Comparison of ENCODE assay signal across 1 cellular context in genomic region chr16:75593825-75594820, GRCh38.
TF ChIP-seq lines count a peak whose summit lies in the region.

No MANE protein-coding gene starts in this region.

TF ChIP-seq in HepG2, 621 proteins besides CTCF, POLR2A, EP300 and RAD21 (continues in another document):
- TF ChIP-seq ZNF260 (CRISPR knock-in tag; IDR thresholded peaks at IDR 0.05; ENCODE audit: borderline replicate concordance, low read depth) = no peak
- TF ChIP-seq ZNF382 (CRISPR knock-in tag; IDR thresholded peaks at IDR 0.05; ENCODE audit: borderline replicate concordance) = no peak
- TF ChIP-seq ZNF691 (CRISPR knock-in tag; IDR thresholded peaks at IDR 0.05; ENCODE audit: borderline replicate concordance, low read depth) = peak; percentile 99
- TF ChIP-seq PHF21A (CRISPR knock-in tag; IDR thresholded peaks at IDR 0.05) = peak; percentile 39; the same call in 1 of the 2 replicates
- TF ChIP-seq CHD4 (IDR thresholded peaks at IDR 0.05; ENCODE audit: borderline replicate concordance, low read length) = peak; percentile 72; the same call in 1 of the 2 replicates
- peak; percentile 10; the same call in 1 of the 2 replicates for TF ChIP-seq ZNF331 (CRISPR knock-in tag; IDR thresholded peaks at IDR 0.05)
- no peak for TF ChIP-seq BRF2 (CRISPR knock-in tag; IDR thresholded peaks at IDR 0.05)
- no peak for TF ChIP-seq FOXA1 (IDR thresholded peaks at IDR 0.05)
- peak; percentile 30; the same call in 1 of the 2 replicates for TF ChIP-seq FOXA1 (CRISPR knock-in tag; IDR thresholded peaks at IDR 0.05)
- TF ChIP-seq POGK (CRISPR knock-in tag; conservative IDR thresholded peaks at IDR 0.05) = no peak; the same call in 1 of the 2 replicates
- TF ChIP-seq ZMAT5 (CRISPR knock-in tag; IDR thresholded peaks at IDR 0.05; ENCODE audit: borderline replicate concordance, low read depth) = no peak
- TF ChIP-seq CHCHD3 (CRISPR knock-in tag; IDR thresholded peaks at IDR 0.05) = no peak
- no peak for TF ChIP-seq KAT8 (CRISPR knock-in tag; IDR thresholded peaks at IDR 0.05)
- no peak for TF ChIP-seq REL (CRISPR knock-in tag; conservative IDR thresholded peaks at IDR 0.05)
- TF ChIP-seq MTERF4 (CRISPR knock-in tag; IDR thresholded peaks at IDR 0.05) = 0 out of 2 replicates have a peak, but pooled peaks have one; percentile 36
- no peak for TF ChIP-seq ELK4 (CRISPR knock-in tag; IDR thresholded peaks at IDR 0.05; ENCODE audit: borderline replicate concordance)
- no peak for TF ChIP-seq HIVEP1 (CRISPR knock-in tag; IDR thresholded peaks at IDR 0.05)
- TF ChIP-seq ARID3A (IDR thresholded peaks at IDR 0.05; ENCODE audit: low read depth, low read length) = 0 out of 2 replicates have a peak, but pooled peaks have one; percentile 8
- TF ChIP-seq ZNF292 (CRISPR knock-in tag; IDR thresholded peaks at IDR 0.05; ENCODE audit: borderline replicate concordance, low read depth) = 0 out of 2 replicates have a peak, but pooled peaks have one; percentile 35
- TF ChIP-seq RXRB (CRISPR knock-in tag; IDR thresholded peaks at IDR 0.05; ENCODE audit: borderline replicate concordance) = peak; percentile 13; the same call in 1 of the 2 replicates
- no peak for TF ChIP-seq ZNF282 (IDR thresholded peaks at IDR 0.05; ENCODE audit: partially characterized antibody)
- TF ChIP-seq TRIM22 (IDR thresholded peaks at IDR 0.05) = no peak
- peak; percentile 29; the same call in 1 of the 2 replicates for TF ChIP-seq ZFY (CRISPR knock-in tag; IDR thresholded peaks at IDR 0.05)
- TF ChIP-seq ZNF274 (CRISPR knock-in tag; IDR thresholded peaks at IDR 0.05) = no peak
- peak; percentile 55; the same call in 1 of the 2 replicates for TF ChIP-seq FOXK1 (CRISPR knock-in tag; IDR thresholded peaks at IDR 0.05; ENCODE audit: borderline replicate concordance, low read depth)
- peak; percentile 60; the same call in 1 of the 2 replicates for TF ChIP-seq NCOR1 (IDR thresholded peaks at IDR 0.05; ENCODE audit: borderline replicate concordance, low read length)
- TF ChIP-seq PAXIP1 (CRISPR knock-in tag; conservative IDR thresholded peaks at IDR 0.05) = peak; percentile 75
- TF ChIP-seq GATAD1 (CRISPR knock-in tag; IDR thresholded peaks at IDR 0.05) = no peak
- no peak for TF ChIP-seq DBP (CRISPR knock-in tag; IDR thresholded peaks at IDR 0.05; ENCODE audit: not compliant biosample characterization)
- TF ChIP-seq JUND (CRISPR knock-in tag; IDR thresholded peaks at IDR 0.05) = peak; percentile 48; the same call in 1 of the 2 replicates
- peak; percentile 45; the same call in 1 of the 2 replicates for TF ChIP-seq ZGPAT (CRISPR knock-in tag; IDR thresholded peaks at IDR 0.05)
- TF ChIP-seq NFE2L2 (IDR thresholded peaks at IDR 0.05; ENCODE audit: low read length) = peak; percentile 42; the same call in 1 of the 2 replicates
- TF ChIP-seq ZNF580 (CRISPR knock-in tag; IDR thresholded peaks at IDR 0.05; ENCODE audit: borderline replicate concordance, low read depth) = 0 out of 2 replicates have a peak, but pooled peaks have one; percentile 17
- no peak for TF ChIP-seq TAF1 (CRISPR knock-in tag; IDR thresholded peaks at IDR 0.05)
- no peak for TF ChIP-seq CSRNP1 (CRISPR knock-in tag; IDR thresholded peaks at IDR 0.05)
- 0 out of 2 replicates have a peak, but pooled peaks have one; percentile 37 for TF ChIP-seq BORCS8-MEF2B (CRISPR knock-in tag; IDR thresholded peaks at IDR 0.05)
- 0 out of 2 replicates have a peak, but pooled peaks have one; percentile 39 for TF ChIP-seq ZNF670 (CRISPR knock-in tag; IDR thresholded peaks at IDR 0.05; ENCODE audit: borderline replicate concordance)
- peak; percentile 20; the same call in 1 of the 2 replicates for TF ChIP-seq ZNF766 (CRISPR knock-in tag; IDR thresholded peaks at IDR 0.05; ENCODE audit: borderline replicate concordance)
- TF ChIP-seq AHR (CRISPR knock-in tag; IDR thresholded peaks at IDR 0.05) = no peak
- no peak for TF ChIP-seq ZNF704 (CRISPR knock-in tag; IDR thresholded peaks at IDR 0.05; ENCODE audit: borderline replicate concordance)
